ENCODE assay signal across 8 cellular contexts in genomic region chr1:155208656-155209372, GRCh38. TPM values are rescaled to one million over a fixed set of nuclear protein-coding genes. Genes with fewer than 3 reads are reported as not detected.
A peak's percentile ranks its signal among the peaks of the same experiment; 100 is the strongest.
DNase-seq lines count a peak whose midpoint lies in the region; ATAC-seq and TF ChIP-seq lines count a peak whose summit lies in the region.

TSS of gene MTX1 (plus strand) at chr1:155208695. CDS start at chr1:155208805, 110 bp downstream.

- intact Hi-C loops in esophagus muscularis mucosa (cut with DNase I): loop anchor here (1.0 kb wide), 1 partner anchor 18 kb away; no protein-coding TSS in a partner anchor

- no peak for TF ChIP-seq CTCF in esophagus muscularis mucosa (IDR thresholded peaks at IDR 0.05)

- ATAC-seq in GM21367 (IDR thresholded peaks at IDR 0.05; ENCODE audit: unreplicated experiment): peak; percentile 60
- peak; percentile 89 to 92 for ATAC-seq in activated T-cell treated with anti-CD3 and anti-CD28 coated beads, Interleukin-2, amount 50 U/mL, for 4 hours

- peaks cover 8% of the 10 kb centered on the region for H3K36me3 Mint-ChIP-seq in activated T-cell treated with anti-CD3 and anti-CD28 coated beads, Interleukin-2, amount 50 U/mL, for 4 hours (ENCODE audit: insufficient read depth)

- H3K27ac ChIP-seq in esophagus muscularis mucosa (replicated peaks in 1 of 4): peak within 1 kb of the TSS; percentile 98 to 100 (median 99)

- TF ChIP-seq EP300 in esophagus muscularis mucosa (IDR thresholded peaks at IDR 0.05): no peak

- no peaks in the 10 kb centered on the region for H3K27me3 Mint-ChIP-seq in activated T-cell treated with anti-CD3 and anti-CD28 coated beads, Interleukin-2, amount 50 U/mL, for 4 hours (ENCODE audit: low read depth)

- H3K27me3 ChIP-seq in esophagus muscularis mucosa: no peaks in the 10 kb centered on the region

- TF ChIP-seq POLR2A in esophagus muscularis mucosa (IDR thresholded peaks at IDR 0.05; ENCODE audit: low read depth): peak; percentile 40

- peaks cover 24% of the 10 kb centered on the region for H3K4me1 Mint-ChIP-seq in activated T-cell treated with anti-CD3 and anti-CD28 coated beads, Interleukin-2, amount 50 U/mL, for 4 hours (ENCODE audit: low read depth)

- H3K36me3 ChIP-seq in esophagus muscularis mucosa: peaks cover 0 to 32% (median 21%) of the 10 kb centered on the region in 4 donors

- peaks cover 23 to 63% (median 43%) of the 10 kb centered on the region in 4 donors for H3K4me1 ChIP-seq in esophagus muscularis mucosa

- under 1% methylated on average over 19 of the region's 60 CpGs for WGBS in esophagus muscularis mucosa

- DNase-seq in COR-L47 (lab: John Stamatoyannopoulos, UW) (peak; percentile 73), HuH-7.5 (ENCODE audit: low spot score) (peak; percentile 84), esophagus muscularis mucosa (ENCODE audit: extremely low spot score) (peak; percentile 97), myocyte (ENCODE audit: low read depth) (peak; percentile 92)
- peak; percentile 82 for DNase-seq in activated T-cell treated with anti-CD3 and anti-CD28 coated beads, Interleukin-2, amount 50 U/mL, for 4 hours
- DNase-seq in stimulated activated CD8-positive, alpha-beta memory T cell treated with anti-CD3 and anti-CD28 coated beads, Interleukin-7, amount 100 ng/mL, for 48 hours (ENCODE audit: extremely low read depth in 1 of 2, low read depth in 1 of 2): peak; percentile 84 to 87

- peak within 1 kb of the TSS; percentile 73 to 96 (median 87) for H3K4me3 ChIP-seq in esophagus muscularis mucosa

- H3K9me3 Mint-ChIP-seq in activated T-cell treated with anti-CD3 and anti-CD28 coated beads, Interleukin-2, amount 50 U/mL, for 4 hours: no peaks in the 10 kb centered on the region

- peak within 1 kb of the TSS; percentile 91 for H3K4me3 Mint-ChIP-seq in activated T-cell treated with anti-CD3 and anti-CD28 coated beads, Interleukin-2, amount 50 U/mL, for 4 hours

- H3K9me3 ChIP-seq in esophagus muscularis mucosa: no peaks in the 10 kb centered on the region

TF ChIP-seq in PFSK-1, 5 proteins besides CTCF, POLR2A, EP300 and RAD21:
- TF ChIP-seq POLR2AphosphoS5 (IDR thresholded peaks at IDR 0.05; ENCODE audit: low read depth, low read length): peak; percentile 39; the same call in 1 of the 2 replicates
- peak; percentile 90; the same call in 1 of the 2 replicates for TF ChIP-seq SIN3A (IDR thresholded peaks at IDR 0.05; ENCODE audit: borderline replicate concordance, insufficient read depth, low read length)
- TF ChIP-seq, protein P1, sequence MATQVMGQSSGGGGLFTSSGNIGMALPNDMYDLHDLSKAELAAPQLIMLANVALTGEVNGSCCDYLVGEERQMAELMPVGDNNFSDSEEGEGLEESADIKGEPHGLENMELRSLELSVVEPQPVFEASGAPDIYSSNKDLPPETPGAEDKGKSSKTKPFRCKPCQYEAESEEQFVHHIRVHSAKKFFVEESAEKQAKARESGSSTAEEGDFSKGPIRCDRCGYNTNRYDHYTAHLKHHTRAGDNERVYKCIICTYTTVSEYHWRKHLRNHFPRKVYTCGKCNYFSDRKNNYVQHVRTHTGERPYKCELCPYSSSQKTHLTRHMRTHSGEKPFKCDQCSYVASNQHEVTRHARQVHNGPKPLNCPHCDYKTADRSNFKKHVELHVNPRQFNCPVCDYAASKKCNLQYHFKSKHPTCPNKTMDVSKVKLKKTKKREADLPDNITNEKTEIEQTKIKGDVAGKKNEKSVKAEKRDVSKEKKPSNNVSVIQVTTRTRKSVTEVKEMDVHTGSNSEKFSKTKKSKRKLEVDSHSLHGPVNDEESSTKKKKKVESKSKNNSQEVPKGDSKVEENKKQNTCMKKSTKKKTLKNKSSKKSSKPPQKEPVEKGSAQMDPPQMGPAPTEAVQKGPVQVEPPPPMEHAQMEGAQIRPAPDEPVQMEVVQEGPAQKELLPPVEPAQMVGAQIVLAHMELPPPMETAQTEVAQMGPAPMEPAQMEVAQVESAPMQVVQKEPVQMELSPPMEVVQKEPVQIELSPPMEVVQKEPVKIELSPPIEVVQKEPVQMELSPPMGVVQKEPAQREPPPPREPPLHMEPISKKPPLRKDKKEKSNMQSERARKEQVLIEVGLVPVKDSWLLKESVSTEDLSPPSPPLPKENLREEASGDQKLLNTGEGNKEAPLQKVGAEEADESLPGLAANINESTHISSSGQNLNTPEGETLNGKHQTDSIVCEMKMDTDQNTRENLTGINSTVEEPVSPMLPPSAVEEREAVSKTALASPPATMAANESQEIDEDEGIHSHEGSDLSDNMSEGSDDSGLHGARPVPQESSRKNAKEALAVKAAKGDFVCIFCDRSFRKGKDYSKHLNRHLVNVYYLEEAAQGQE (IDR thresholded peaks at IDR 0.05; ENCODE audit: insufficient read depth in 1 of 2, low read depth in 2 of 2, low read length in 2 of 2): peak in 1 of 2 experiments; percentile 46; a peak in 1 of 4 replicates
- peak; percentile 8 for TF ChIP-seq FOXP2 (optimal IDR thresholded peaks at IDR 0.05; ENCODE audit: borderline replicate concordance, extremely low read depth, extremely low read length, insufficient read depth)
- no peak for TF ChIP-seq TAF1 (IDR thresholded peaks at IDR 0.05; ENCODE audit: borderline replicate concordance, insufficient read depth, low read length)

RNA-seq across cellular contexts. Expression of gene MTX1, which starts in this region (rescaled TPM):
- polyA plus RNA-seq in PFSK-1 (2012; ENCODE audit: insufficient read length, low read depth): 142 TPM
- 10 to 100 TPM; 77.4 to 88.6 (median 77.7) TPM for total RNA-seq in activated T-cell treated with anti-CD3 and anti-CD28 coated beads, Interleukin-2, amount 50 U/mL, for 4 hours
- 10 to 100 TPM; 34.1 to 52.8 (median 38.0) TPM for total RNA-seq in esophagus muscularis mucosa
- 15.1 and 18.8 TPM in 2 replicates for total RNA-seq in myocyte
- 40.2 TPM for polyA plus RNA-seq in myocyte (2012)

Comparison
In these comparisons a context has a peak if more than half of its experiments do, and no peak if none do; other contexts are left out.
1. Peak in every context shown above with its lines: DNase-seq, ATAC-seq, H3K4me3 ChIP-seq and H3K27ac ChIP-seq.